28 cellular contexts compared by ENCODE assay signal in the genomic region with DNA sequence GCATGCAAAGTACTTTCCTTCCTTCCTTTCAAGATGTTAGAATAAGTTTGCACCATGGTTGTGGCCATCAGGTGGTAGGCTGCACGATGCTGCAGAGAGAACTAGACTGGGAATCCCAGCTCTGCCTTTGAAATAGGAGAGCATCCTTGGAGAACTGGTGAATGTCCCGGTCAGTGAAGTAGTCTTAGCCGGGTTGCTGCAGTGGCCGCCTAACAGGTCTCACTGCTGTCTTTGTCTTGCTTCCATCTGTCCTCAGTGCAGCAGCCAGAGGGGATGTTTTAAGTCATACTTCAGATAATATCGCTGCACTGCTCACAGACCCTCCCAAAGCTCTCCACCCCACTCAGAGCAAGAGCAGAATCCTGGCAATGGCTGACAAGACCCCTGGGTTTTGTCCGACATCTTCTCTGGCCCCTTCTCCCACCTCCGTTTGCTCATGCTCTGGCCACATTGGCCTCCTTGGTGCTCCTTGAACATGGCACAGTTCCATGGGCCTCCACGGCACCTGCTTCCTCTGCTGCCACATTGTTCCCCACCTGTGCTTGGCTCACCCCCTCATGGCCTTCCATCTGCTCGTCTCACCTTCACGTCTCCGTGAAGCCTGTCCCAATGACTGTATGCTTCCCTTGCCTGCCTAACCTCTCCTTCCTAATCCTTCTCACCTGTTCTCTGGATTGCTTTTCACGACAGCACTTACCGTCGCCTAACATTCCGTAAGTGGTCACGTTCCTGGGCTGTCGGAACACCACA.
"Had no signal": no experiment of that assay in that cellular context is flagged by ENCODE, and none has a peak within 500 bp of the region (broad histone marks: within the 10 kb centered on the region; RNA-seq: fewer than 3 reads in every experiment).

No MANE protein-coding gene starts in this region.

- H3K27ac ChIP-seq: ascending aorta, breast epithelium, cardiac muscle cell, colonic mucosa, epithelial cell of prostate, esophagus squamous epithelium, gastroesophageal sphincter had no signal

- H3K27me3 ChIP-seq: ascending aorta, breast epithelium, cardiac muscle cell, colonic mucosa, esophagus squamous epithelium, gastroesophageal sphincter had no signal

- H3K4me3 ChIP-seq: ascending aorta, breast epithelium, cardiac muscle cell, colonic mucosa, esophagus squamous epithelium, gastroesophageal sphincter had no signal

- H3K9me3 ChIP-seq: breast epithelium, colonic mucosa, esophagus squamous epithelium had no signal

- H3K36me3 ChIP-seq: ascending aorta, breast epithelium, cardiac muscle cell, colonic mucosa, esophagus squamous epithelium, gastroesophageal sphincter had no signal

- DNase-seq: activated CD4-positive, alpha-beta memory T cell treated with anti-CD3 and anti-CD28 coated beads for 36 hours; activated CD4-positive, alpha-beta T cell treated with anti-CD3 and anti-CD28 coated beads for 36 hours; activated CD4-positive, alpha-beta T cell treated with anti-CD3 and anti-CD28 coated beads, Interleukin-2, amount 10 ng/mL, durations not matched to agents 24 days and 14 days; activated CD4-positive, CD25-positive, alpha-beta regulatory T cell; activated CD4-positive, CD25-positive, alpha-beta regulatory T cell treated with anti-CD3 and anti-CD28 coated beads, Interleukin-2, amount 50 U/mL, for 72 hours; activated CD8-positive, alpha-beta memory T cell treated with anti-CD3 and anti-CD28 coated beads, Interleukin-2, amount 10 ng/mL, durations not matched to agents 7 days and 5 days; activated CD8-positive, alpha-beta memory T cell treated with anti-CD3 and anti-CD28 coated beads, Interleukin-2, amount 50 U/mL, for 4 hours; activated CD8-positive, alpha-beta T cell treated with anti-CD3 and anti-CD28 coated beads, Interleukin-2, amount 10 ng/mL, durations not matched to agents 7 days and 5 days; activated effector memory CD4-positive, alpha-beta T cell treated with anti-CD3 and anti-CD28 coated beads, Interleukin-2, amount 50 U/mL, for 16 hours; activated naive CD4-positive, alpha-beta T cell; activated naive CD4-positive, alpha-beta T cell treated with anti-CD3 and anti-CD28 coated beads, Interleukin-2, amount 10 ng/mL, durations not matched to agents 7 days and 5 days; activated naive CD8-positive, alpha-beta T cell treated with anti-CD3 and anti-CD28 coated beads, Interleukin-2, amount 10 ng/mL, durations not matched to agents 7 days and 5 days; activated T-cell treated with anti-CD3 and anti-CD28 coated beads, Interleukin-2, amount 50 U/mL, for 1 hour; activated T-cell treated with anti-CD3 and anti-CD28 coated beads, Interleukin-2, amount 50 U/mL, for 48 hours; central memory CD4-positive, alpha-beta T cell; colonic mucosa; effector CD8-positive, alpha-beta T cell; esophagus squamous epithelium; foreskin melanocyte; head of caudate nucleus; hippocampal formation; T-helper 2 cell had no signal

- H3K4me1 ChIP-seq: ascending aorta, colonic mucosa had no signal

- ATAC-seq: activated CD4-positive, alpha-beta T cell treated with anti-CD3 and anti-CD28 coated beads for 36 hours; activated CD8-positive, alpha-beta memory T cell treated with anti-CD3 and anti-CD28 coated beads, Interleukin-2, amount 10 ng/mL, durations not matched to agents 7 days and 5 days; activated CD8-positive, alpha-beta T cell treated with anti-CD3 and anti-CD28 coated beads, Interleukin-2, amount 10 ng/mL, durations not matched to agents 7 days and 5 days; activated naive CD4-positive, alpha-beta T cell treated with anti-CD3 and anti-CD28 coated beads, Interleukin-2, amount 50 U/mL, for 72 hours; gastroesophageal sphincter had no signal
